ENCODE assay signal across 1 cellular context in genomic region chr3:160226026-160226739, GRCh38.
TF ChIP-seq lines count a peak whose summit lies in the region.

No MANE protein-coding gene starts in this region.

TF ChIP-seq in HepG2, 621 proteins besides CTCF, POLR2A, EP300 and RAD21 (continued from another document and continues in another):
- TF ChIP-seq ZHX2 (IDR thresholded peaks at IDR 0.05; ENCODE audit: low read depth) (no peak), ZHX2 (CRISPR knock-in tag; IDR thresholded peaks at IDR 0.05; ENCODE audit: borderline replicate concordance) (no peak), U2AF1 (optimal IDR thresholded peaks at IDR 0.05; ENCODE audit: low read depth, low read length) (no peak), ZNF773 (CRISPR knock-in tag; IDR thresholded peaks at IDR 0.05; ENCODE audit: borderline replicate concordance) (no peak), REL (CRISPR knock-in tag; conservative IDR thresholded peaks at IDR 0.05) (no peak), MAFG (CRISPR knock-in tag; IDR thresholded peaks at IDR 0.05) (no peak), DPF2 (CRISPR knock-in tag; IDR thresholded peaks at IDR 0.05; ENCODE audit: borderline replicate concordance, low read depth) (no peak), ZNF619 (CRISPR knock-in tag; IDR thresholded peaks at IDR 0.05) (no peak), ZNF30 (CRISPR knock-in tag; IDR thresholded peaks at IDR 0.05) (no peak), TCF12 (IDR thresholded peaks at IDR 0.05) (no peak), TCF12 (CRISPR knock-in tag; IDR thresholded peaks at IDR 0.05) (no peak), ZBTB34 (CRISPR knock-in tag; IDR thresholded peaks at IDR 0.05) (no peak), ZNF7 (CRISPR knock-in tag; IDR thresholded peaks at IDR 0.05) (no peak), ZNF253 (CRISPR knock-in tag; IDR thresholded peaks at IDR 0.05; ENCODE audit: borderline replicate concordance) (no peak), ZNF563 (CRISPR knock-in tag; IDR thresholded peaks at IDR 0.05) (no peak), ZBTB2 (CRISPR knock-in tag; IDR thresholded peaks at IDR 0.05; ENCODE audit: low read depth) (0 out of 2 replicates have a peak, but pooled peaks have one; percentile 7), GTF2F1 (IDR thresholded peaks at IDR 0.05; ENCODE audit: low read length) (no peak), ZNF839 (CRISPR knock-in tag; IDR thresholded peaks at IDR 0.05; ENCODE audit: borderline replicate concordance) (no peak), TARDBP (CRISPR knock-in tag; IDR thresholded peaks at IDR 0.05) (no peak), TBX2 (CRISPR knock-in tag; IDR thresholded peaks at IDR 0.05; ENCODE audit: borderline replicate concordance) (no peak), ZNF687 (CRISPR knock-in tag; IDR thresholded peaks at IDR 0.05) (peak; percentile 22), ZNF580 (CRISPR knock-in tag; IDR thresholded peaks at IDR 0.05; ENCODE audit: borderline replicate concordance, low read depth) (no peak), ZNF776 (CRISPR knock-in tag; IDR thresholded peaks at IDR 0.05) (no peak), MTA3 (CRISPR knock-in tag; IDR thresholded peaks at IDR 0.05) (no peak), PTBP1 (IDR thresholded peaks at IDR 0.05; ENCODE audit: low read depth, low read length, poor library complexity, severe bottlenecking) (no peak)
- TF ChIP-seq, protein P1, sequence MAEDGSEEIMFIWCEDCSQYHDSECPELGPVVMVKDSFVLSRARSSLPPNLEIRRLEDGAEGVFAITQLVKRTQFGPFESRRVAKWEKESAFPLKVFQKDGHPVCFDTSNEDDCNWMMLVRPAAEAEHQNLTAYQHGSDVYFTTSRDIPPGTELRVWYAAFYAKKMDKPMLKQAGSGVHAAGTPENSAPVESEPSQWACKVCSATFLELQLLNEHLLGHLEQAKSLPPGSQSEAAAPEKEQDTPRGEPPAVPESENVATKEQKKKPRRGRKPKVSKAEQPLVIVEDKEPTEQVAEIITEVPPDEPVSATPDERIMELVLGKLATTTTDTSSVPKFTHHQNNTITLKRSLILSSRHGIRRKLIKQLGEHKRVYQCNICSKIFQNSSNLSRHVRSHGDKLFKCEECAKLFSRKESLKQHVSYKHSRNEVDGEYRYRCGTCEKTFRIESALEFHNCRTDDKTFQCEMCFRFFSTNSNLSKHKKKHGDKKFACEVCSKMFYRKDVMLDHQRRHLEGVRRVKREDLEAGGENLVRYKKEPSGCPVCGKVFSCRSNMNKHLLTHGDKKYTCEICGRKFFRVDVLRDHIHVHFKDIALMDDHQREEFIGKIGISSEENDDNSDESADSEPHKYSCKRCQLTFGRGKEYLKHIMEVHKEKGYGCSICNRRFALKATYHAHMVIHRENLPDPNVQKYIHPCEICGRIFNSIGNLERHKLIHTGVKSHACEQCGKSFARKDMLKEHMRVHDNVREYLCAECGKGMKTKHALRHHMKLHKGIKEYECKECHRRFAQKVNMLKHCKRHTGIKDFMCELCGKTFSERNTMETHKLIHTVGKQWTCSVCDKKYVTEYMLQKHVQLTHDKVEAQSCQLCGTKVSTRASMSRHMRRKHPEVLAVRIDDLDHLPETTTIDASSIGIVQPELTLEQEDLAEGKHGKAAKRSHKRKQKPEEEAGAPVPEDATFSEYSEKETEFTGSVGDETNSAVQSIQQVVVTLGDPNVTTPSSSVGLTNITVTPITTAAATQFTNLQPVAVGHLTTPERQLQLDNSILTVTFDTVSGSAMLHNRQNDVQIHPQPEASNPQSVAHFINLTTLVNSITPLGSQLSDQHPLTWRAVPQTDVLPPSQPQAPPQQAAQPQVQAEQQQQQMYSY (CRISPR knock-in tag; IDR thresholded peaks at IDR 0.05) = no peak
- TF ChIP-seq, protein P2, sequence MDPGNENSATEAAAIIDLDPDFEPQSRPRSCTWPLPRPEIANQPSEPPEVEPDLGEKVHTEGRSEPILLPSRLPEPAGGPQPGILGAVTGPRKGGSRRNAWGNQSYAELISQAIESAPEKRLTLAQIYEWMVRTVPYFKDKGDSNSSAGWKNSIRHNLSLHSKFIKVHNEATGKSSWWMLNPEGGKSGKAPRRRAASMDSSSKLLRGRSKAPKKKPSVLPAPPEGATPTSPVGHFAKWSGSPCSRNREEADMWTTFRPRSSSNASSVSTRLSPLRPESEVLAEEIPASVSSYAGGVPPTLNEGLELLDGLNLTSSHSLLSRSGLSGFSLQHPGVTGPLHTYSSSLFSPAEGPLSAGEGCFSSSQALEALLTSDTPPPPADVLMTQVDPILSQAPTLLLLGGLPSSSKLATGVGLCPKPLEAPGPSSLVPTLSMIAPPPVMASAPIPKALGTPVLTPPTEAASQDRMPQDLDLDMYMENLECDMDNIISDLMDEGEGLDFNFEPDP (CRISPR knock-in tag; conservative IDR thresholded peaks at IDR 0.05) = no peak
- TF ChIP-seq, protein P3, sequence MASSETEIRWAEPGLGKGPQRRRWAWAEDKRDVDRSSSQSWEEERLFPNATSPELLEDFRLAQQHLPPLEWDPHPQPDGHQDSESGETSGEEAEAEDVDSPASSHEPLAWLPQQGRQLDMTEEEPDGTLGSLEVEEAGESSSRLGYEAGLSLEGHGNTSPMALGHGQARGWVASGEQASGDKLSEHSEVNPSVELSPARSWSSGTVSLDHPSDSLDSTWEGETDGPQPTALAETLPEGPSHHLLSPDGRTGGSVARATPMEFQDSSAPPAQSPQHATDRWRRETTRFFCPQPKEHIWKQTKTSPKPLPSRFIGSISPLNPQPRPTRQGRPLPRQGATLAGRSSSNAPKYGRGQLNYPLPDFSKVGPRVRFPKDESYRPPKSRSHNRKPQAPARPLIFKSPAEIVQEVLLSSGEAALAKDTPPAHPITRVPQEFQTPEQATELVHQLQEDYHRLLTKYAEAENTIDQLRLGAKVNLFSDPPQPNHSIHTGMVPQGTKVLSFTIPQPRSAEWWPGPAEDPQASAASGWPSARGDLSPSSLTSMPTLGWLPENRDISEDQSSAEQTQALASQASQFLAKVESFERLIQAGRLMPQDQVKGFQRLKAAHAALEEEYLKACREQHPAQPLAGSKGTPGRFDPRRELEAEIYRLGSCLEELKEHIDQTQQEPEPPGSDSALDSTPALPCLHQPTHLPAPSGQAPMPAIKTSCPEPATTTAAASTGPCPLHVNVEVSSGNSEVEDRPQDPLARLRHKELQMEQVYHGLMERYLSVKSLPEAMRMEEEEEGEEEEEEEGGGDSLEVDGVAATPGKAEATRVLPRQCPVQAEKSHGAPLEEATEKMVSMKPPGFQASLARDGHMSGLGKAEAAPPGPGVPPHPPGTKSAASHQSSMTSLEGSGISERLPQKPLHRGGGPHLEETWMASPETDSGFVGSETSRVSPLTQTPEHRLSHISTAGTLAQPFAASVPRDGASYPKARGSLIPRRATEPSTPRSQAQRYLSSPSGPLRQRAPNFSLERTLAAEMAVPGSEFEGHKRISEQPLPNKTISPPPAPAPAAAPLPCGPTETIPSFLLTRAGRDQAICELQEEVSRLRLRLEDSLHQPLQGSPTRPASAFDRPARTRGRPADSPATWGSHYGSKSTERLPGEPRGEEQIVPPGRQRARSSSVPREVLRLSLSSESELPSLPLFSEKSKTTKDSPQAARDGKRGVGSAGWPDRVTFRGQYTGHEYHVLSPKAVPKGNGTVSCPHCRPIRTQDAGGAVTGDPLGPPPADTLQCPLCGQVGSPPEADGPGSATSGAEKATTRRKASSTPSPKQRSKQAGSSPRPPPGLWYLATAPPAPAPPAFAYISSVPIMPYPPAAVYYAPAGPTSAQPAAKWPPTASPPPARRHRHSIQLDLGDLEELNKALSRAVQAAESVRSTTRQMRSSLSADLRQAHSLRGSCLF (CRISPR knock-in tag; IDR thresholded peaks at IDR 0.05; ENCODE audit: borderline replicate concordance) = no peak
- TF ChIP-seq, protein P4, sequence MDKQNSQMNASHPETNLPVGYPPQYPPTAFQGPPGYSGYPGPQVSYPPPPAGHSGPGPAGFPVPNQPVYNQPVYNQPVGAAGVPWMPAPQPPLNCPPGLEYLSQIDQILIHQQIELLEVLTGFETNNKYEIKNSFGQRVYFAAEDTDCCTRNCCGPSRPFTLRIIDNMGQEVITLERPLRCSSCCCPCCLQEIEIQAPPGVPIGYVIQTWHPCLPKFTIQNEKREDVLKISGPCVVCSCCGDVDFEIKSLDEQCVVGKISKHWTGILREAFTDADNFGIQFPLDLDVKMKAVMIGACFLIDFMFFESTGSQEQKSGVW (CRISPR knock-in tag; IDR thresholded peaks at IDR 0.05; ENCODE audit: borderline replicate concordance) = no peak
